Comparison of ENCODE assay signal across 26 cellular contexts in the genomic region with DNA sequence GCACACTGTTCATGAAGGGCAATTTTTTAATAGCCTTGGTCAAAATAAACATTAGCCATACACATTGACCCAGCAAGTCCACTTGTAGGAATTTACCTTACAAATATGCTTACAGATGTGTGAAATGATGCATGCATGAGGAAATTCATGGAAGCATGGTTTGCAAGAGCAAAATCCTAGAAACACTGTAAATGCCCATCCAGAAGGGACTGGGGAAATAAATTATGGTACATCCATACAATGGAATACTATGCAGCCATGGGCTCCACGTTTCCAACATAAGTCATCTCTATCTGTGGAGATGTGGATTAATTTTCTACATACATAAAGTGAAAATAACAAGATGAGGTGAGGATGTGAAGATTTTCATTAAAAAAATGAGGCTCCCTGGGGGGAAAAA.
"Had no signal": no experiment of that assay in that cellular context is flagged by ENCODE, and none has a peak within 500 bp of the region (broad histone marks: within the 10 kb centered on the region; RNA-seq: fewer than 3 reads in every experiment).

No MANE protein-coding gene starts in this region.

- H3K27me3 ChIP-seq: esophagus squamous epithelium, gastrocnemius medialis, left lung had no signal

- H3K36me3 ChIP-seq: esophagus squamous epithelium, gastrocnemius medialis, heart right ventricle, left lung, lower lobe of right lung had no signal

- H3K4me1 ChIP-seq: esophagus squamous epithelium, gastrocnemius medialis, heart right ventricle, left lung, lower lobe of right lung had no signal

- H3K27ac ChIP-seq: coronary artery, epithelial cell of prostate, esophagus squamous epithelium, gastrocnemius medialis, heart right ventricle, left lung, lower lobe of right lung had no signal

- H3K4me3 ChIP-seq: coronary artery, esophagus squamous epithelium, gastrocnemius medialis, heart right ventricle, left lung, lower lobe of right lung, mucosa of descending colon had no signal

- H3K9me3 ChIP-seq: esophagus squamous epithelium, gastrocnemius medialis, left lung, lower lobe of right lung, mucosa of descending colon had no signal

- ATAC-seq: effector memory CD8-positive, alpha-beta T cell; esophagus mucosa; gastrocnemius medialis; heart right ventricle; left cardiac atrium; left lung; left ventricle myocardium superior; lower lobe of right lung; mucosa of descending colon had no signal

- DNase-seq: effector CD8-positive, alpha-beta T cell; effector memory CD8-positive, alpha-beta T cell; endodermal cell; erythroblast; esophagus squamous epithelium; foreskin fibroblast; foreskin melanocyte; gastrocnemius medialis; glutamatergic neuron; head of caudate nucleus; heart right ventricle; hippocampal formation; left cardiac atrium; left lung; left ventricle myocardium superior; lower lobe of right lung; mesenchymal stem cell; mucosa of descending colon; naive B cell had no signal

- FAIRE-seq: colon, endometrium, islet of Langerhans, keratinocyte had no signal
